In genomic region chr14:70858641-70859040, GRCh38 we compare ENCODE assay signal across 1 cellular context.
TF ChIP-seq lines count a peak whose summit lies in the region.

No MANE protein-coding gene starts in this region.

TF ChIP-seq in K562, 482 proteins besides CTCF, POLR2A, EP300 and RAD21:
- TF ChIP-seq, protein P1, sequence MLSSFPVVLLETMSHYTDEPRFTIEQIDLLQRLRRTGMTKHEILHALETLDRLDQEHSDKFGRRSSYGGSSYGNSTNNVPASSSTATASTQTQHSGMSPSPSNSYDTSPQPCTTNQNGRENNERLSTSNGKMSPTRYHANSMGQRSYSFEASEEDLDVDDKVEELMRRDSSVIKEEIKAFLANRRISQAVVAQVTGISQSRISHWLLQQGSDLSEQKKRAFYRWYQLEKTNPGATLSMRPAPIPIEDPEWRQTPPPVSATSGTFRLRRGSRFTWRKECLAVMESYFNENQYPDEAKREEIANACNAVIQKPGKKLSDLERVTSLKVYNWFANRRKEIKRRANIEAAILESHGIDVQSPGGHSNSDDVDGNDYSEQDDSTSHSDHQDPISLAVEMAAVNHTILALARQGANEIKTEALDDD (IDR thresholded peaks at IDR 0.05) = 0 out of 2 replicates have a peak, but pooled peaks have one; percentile 55
- no peak for TF ChIP-seq TFE3 (CRISPR knock-in tag; IDR thresholded peaks at IDR 0.05)
- TF ChIP-seq ZFP36 (IDR thresholded peaks at IDR 0.05; ENCODE audit: low read depth, low read length, partially characterized antibody) = peak; percentile 22
